33 cellular contexts compared by ENCODE assay signal in genomic region chr5:135435467-135436330, GRCh38. TPM values are rescaled to one million over a fixed set of nuclear protein-coding genes. Genes with fewer than 3 reads are reported as not detected.
DNase-seq lines count a peak whose midpoint lies in the region; ATAC-seq, FAIRE-seq and TF ChIP-seq lines count a peak whose summit lies in the region.
"Had no signal": no experiment of that assay in that cellular context is flagged by ENCODE, and none has a peak within 500 bp of the region (broad histone marks: within the 10 kb centered on the region; RNA-seq: fewer than 3 reads in every experiment).

No MANE protein-coding gene starts in this region.

- no peak overlapping the region for H2BK120ac ChIP-seq in neuronal stem cell (ENCODE audit: low read depth, low read length)

- H4K91ac ChIP-seq in neuronal stem cell (ENCODE audit: low read depth, low read length, poor library complexity) = no peak overlapping the region

- no peak for TF ChIP-seq CTCF in CD14-positive monocyte (IDR thresholded peaks at IDR 0.05)

- H3K4me1 ChIP-seq in neuronal stem cell (ENCODE audit: control insufficient read depth in 2 of 2, insufficient read depth in 1 of 2, low read depth in 1 of 2, low read length in 2 of 2) (peaks cover 0 to under 1% of the 10 kb centered on the region in 2 donors), small intestine (ENCODE audit: control insufficient read depth in 2 of 2, insufficient read depth in 1 of 2, low read depth in 1 of 2, low read length in 1 of 2) (no peaks in the 10 kb centered on the region)
- H3K4me1 ChIP-seq: foreskin keratinocyte had no signal

- no peaks in the 10 kb centered on the region for H3K79me1 ChIP-seq in neuronal stem cell (ENCODE audit: low read depth, low read length)

- no peak overlapping the region for H3K4ac ChIP-seq in neuronal stem cell (ENCODE audit: low read length)

- FAIRE-seq in small intestine (lab: Jason Lieb, UNC) = no peak
- FAIRE-seq: endometrium, GM19239, H54 had no signal

- H3K18ac ChIP-seq in neuronal stem cell (ENCODE audit: low read length) = no peak overlapping the region

- ATAC-seq in HG03460 (IDR thresholded peaks at IDR 0.05; ENCODE audit: unreplicated experiment) = no peak
- ATAC-seq: activated naive CD8-positive, alpha-beta T cell treated with anti-CD3 and anti-CD28 coated beads, Interleukin-2, amount 50 U/mL, for 24 hours; foreskin keratinocyte; heart left ventricle; lower lobe of right lung; naive thymus-derived CD4-positive, alpha-beta T cell; psoas muscle; stimulated activated effector memory CD8-positive, alpha-beta T cell treated with anti-CD3 and anti-CD28 coated beads, Interleukin-12 subunit alpha, Interleukin-12 subunit beta, amount 100 ng/mL, for 72 hours had no signal

- H3K36me3 ChIP-seq in neuronal stem cell (replicated peaks in 1 of 2; ENCODE audit: control insufficient read depth in 2 of 2, insufficient read depth in 2 of 2, low read length in 2 of 2) (no peaks in the 10 kb centered on the region), small intestine (ENCODE audit: control insufficient read depth in 2 of 2, insufficient read depth in 2 of 2, low read length in 2 of 2) (no peaks in the 10 kb centered on the region)
- H3K36me3 ChIP-seq: esophagus squamous epithelium, heart left ventricle, lower lobe of right lung, sigmoid colon, transverse colon had no signal

- H3K27ac ChIP-seq in neuronal stem cell (replicated peaks; ENCODE audit: low read length) (no peak overlapping the region), small intestine (ENCODE audit: low read depth in 1 of 2, low read length in 1 of 2) (no peak overlapping the region)
- H3K27ac ChIP-seq: esophagus squamous epithelium, foreskin keratinocyte, lower lobe of right lung, PC-9, sigmoid colon, transverse colon had no signal

- no peak overlapping the region for H3K4me2 ChIP-seq in neuronal stem cell (ENCODE audit: insufficient read depth, low read length, poor library complexity, severe bottlenecking)
- H3K4me2 ChIP-seq: PC-9 had no signal

- H3K27ac Mint-ChIP-seq in CD14-positive monocyte = peak overlapping the region in 6 of 7 donors; percentile 3 to 94 (median 44)
- H3K27ac Mint-ChIP-seq: activated naive CD8-positive, alpha-beta T cell treated with anti-CD3 and anti-CD28 coated beads, Interleukin-2, amount 50 U/mL, for 24 hours; naive thymus-derived CD4-positive, alpha-beta T cell; stimulated activated effector memory CD8-positive, alpha-beta T cell treated with anti-CD3 and anti-CD28 coated beads, Interleukin-12 subunit alpha, Interleukin-12 subunit beta, amount 100 ng/mL, for 72 hours had no signal

- no peaks in the 10 kb centered on the region for H3K9me3 ChIP-seq in neuronal stem cell (replicated peaks in 1 of 2; ENCODE audit: control insufficient read depth in 2 of 2, insufficient read depth in 1 of 2, low read depth in 1 of 2, low read length in 2 of 2)
- H3K9me3 ChIP-seq in small intestine (ENCODE audit: control insufficient read depth, low read depth) = no peaks in the 10 kb centered on the region
- H3K9me3 ChIP-seq: esophagus squamous epithelium, heart left ventricle, lower lobe of right lung, psoas muscle, sigmoid colon, transverse colon had no signal

- H2BK5ac ChIP-seq in neuronal stem cell (ENCODE audit: low read length) = no peak overlapping the region

- peaks cover 0 to 2% (median 0%) of the 10 kb centered on the region in 7 donors for H3K9me3 Mint-ChIP-seq in CD14-positive monocyte
- H3K9me3 Mint-ChIP-seq: activated naive CD8-positive, alpha-beta T cell treated with anti-CD3 and anti-CD28 coated beads, Interleukin-2, amount 50 U/mL, for 24 hours; stimulated activated effector memory CD8-positive, alpha-beta T cell treated with anti-CD3 and anti-CD28 coated beads, Interleukin-12 subunit alpha, Interleukin-12 subunit beta, amount 100 ng/mL, for 72 hours had no signal

- no CpG with 5 or more reads among the region's 9 CpGs for WGBS in neuronal stem cell (ENCODE audit: extremely low coverage in 2 of 2, insufficient read length in 2 of 2, insufficient replicate concordance in 1 of 2), 2 donors
- 60 to 86% (median 69%) methylated on average over 9 of the region's 9 CpGs for WGBS in small intestine, 3 donors

- DNase-seq in CD14-positive monocyte (ENCODE audit: low spot score) (no peak), GM03348 (ENCODE audit: low spot score) (peak; percentile 1), cerebellar cortex (ENCODE audit: low spot score) (peak; percentile 80), neuronal stem cell (ENCODE audit: low spot score) (no peak), small intestine (no peak)
- no peak for DNase-seq in activated T-cell treated with anti-CD3 and anti-CD28 coated beads, Interleukin-2, amount 50 U/mL, for 48 hours
- DNase-seq: activated CD4-positive, alpha-beta T cell treated with anti-CD3 and anti-CD28 coated beads for 1 hour; activated naive CD4-positive, alpha-beta T cell; activated naive CD8-positive, alpha-beta T cell treated with anti-CD3 and anti-CD28 coated beads, Interleukin-2, amount 50 U/mL, for 24 hours; Calu3; central memory CD4-positive, alpha-beta T cell; dermis blood vessel endothelial cell; DMS79 treated with DMSO at 0.1 percent for 48 hours; esophagus squamous epithelium; foreskin keratinocyte; heart left ventricle; Kasumi-1; lower lobe of right lung; naive thymus-derived CD4-positive, alpha-beta T cell; NCI-H1436 treated with DMSO at 0.1 percent for 48 hours; NCI-H2081 treated with DMSO at 0.1 percent for 48 hours; NCI-H345; PC-9; psoas muscle; sigmoid colon; stimulated activated CD4-positive, alpha-beta T cell treated with anti-CD3 and anti-CD28 coated beads, Interleukin-15, amount 100 ng/mL, for 24 hours; stimulated activated CD4-positive, alpha-beta T cell treated with anti-CD3 and anti-CD28 coated beads, Interleukin-4, amount 100 ng/mL, for 4 hours; transverse colon had no signal

- peak overlapping the region; percentile 66 for H2AK5ac ChIP-seq in neuronal stem cell (ENCODE audit: low read depth, low read length)

- no peak overlapping the region for H2AFZ ChIP-seq in neuronal stem cell (ENCODE audit: low read length)
- H2AFZ ChIP-seq: PC-9 had no signal

- no peak overlapping the region for H3K9ac ChIP-seq in neuronal stem cell (ENCODE audit: low read depth, low read length, poor library complexity)

- H3K4me3 Mint-ChIP-seq in CD14-positive monocyte = no peak overlapping the region
- H3K4me3 Mint-ChIP-seq: activated naive CD8-positive, alpha-beta T cell treated with anti-CD3 and anti-CD28 coated beads, Interleukin-2, amount 50 U/mL, for 24 hours; naive thymus-derived CD4-positive, alpha-beta T cell; stimulated activated effector memory CD8-positive, alpha-beta T cell treated with anti-CD3 and anti-CD28 coated beads, Interleukin-12 subunit alpha, Interleukin-12 subunit beta, amount 100 ng/mL, for 72 hours had no signal

- H3K27me3 ChIP-seq in neuronal stem cell (ENCODE audit: control insufficient read depth in 3 of 3, insufficient read depth in 3 of 3, low read depth in 1 of 3, low read length in 3 of 3) (peaks cover 0 to 2% (median 0%) of the 10 kb centered on the region in 3 experiments), small intestine (ENCODE audit: control insufficient read depth in 2 of 2, insufficient read depth in 2 of 2, low read length in 2 of 2) (no peaks in the 10 kb centered on the region)
- H3K27me3 ChIP-seq: heart left ventricle, sigmoid colon had no signal

- H3K14ac ChIP-seq in neuronal stem cell (ENCODE audit: low read length) = no peak overlapping the region

- H4K8ac ChIP-seq in neuronal stem cell (ENCODE audit: low read depth, low read length) = no peak overlapping the region

- H3K23ac ChIP-seq in neuronal stem cell (ENCODE audit: low read depth, low read length, poor library complexity) = no peak overlapping the region

- H3K4me1 Mint-ChIP-seq in CD14-positive monocyte = peaks cover 86% of the 10 kb centered on the region
- H3K4me1 Mint-ChIP-seq: activated naive CD8-positive, alpha-beta T cell treated with anti-CD3 and anti-CD28 coated beads, Interleukin-2, amount 50 U/mL, for 24 hours; stimulated activated effector memory CD8-positive, alpha-beta T cell treated with anti-CD3 and anti-CD28 coated beads, Interleukin-12 subunit alpha, Interleukin-12 subunit beta, amount 100 ng/mL, for 72 hours had no signal

- H3K4me3 ChIP-seq in neuronal stem cell (ENCODE audit: low read length in 2 of 2) = no peak overlapping the region
- no peak overlapping the region for H3K4me3 ChIP-seq in small intestine (ENCODE audit: low read depth in 1 of 2, low read length in 2 of 2)
- H3K4me3 ChIP-seq: esophagus squamous epithelium, heart left ventricle, lower lobe of right lung, PC-9, psoas muscle, sigmoid colon, transverse colon had no signal

- intact Hi-C loops in CD14-positive monocyte (cut with micrococcal nuclease) = loop anchor here in 1 of 2 donors (5.0 kb wide), 1 partner anchor 38 kb away; the partner anchor contains the start of gene MACROH2A1

- H2BK12ac ChIP-seq in neuronal stem cell (ENCODE audit: low read length) = no peak overlapping the region

- H2BK15ac ChIP-seq in neuronal stem cell (ENCODE audit: low read length) = peak overlapping the region; percentile 53

- H3K36me3 Mint-ChIP-seq in CD14-positive monocyte = no peaks in the 10 kb centered on the region
- H3K36me3 Mint-ChIP-seq: naive thymus-derived CD4-positive, alpha-beta T cell; stimulated activated effector memory CD8-positive, alpha-beta T cell treated with anti-CD3 and anti-CD28 coated beads, Interleukin-12 subunit alpha, Interleukin-12 subunit beta, amount 100 ng/mL, for 72 hours had no signal

- no peaks in the 10 kb centered on the region for H3K27me3 Mint-ChIP-seq in CD14-positive monocyte (ENCODE audit: low read depth in 3 of 3)

RNA-seq across cellular contexts. Expression of gene DCANP1, which starts 11.4 kb away (rescaled TPM):
- polyA plus RNA-seq in CD14-positive monocyte (under 1 TPM; 0.14 to 0.15 TPM), small intestine (under 1 TPM in 1 of 3 donors, not detected in 2; 0.01 TPM)
- not detected for polyA plus RNA-seq in neuronal stem cell (2013, experiment 1 of 2)
- polyA plus RNA-seq in neuronal stem cell (2013, experiment 2 of 2) = not detected
- polyA plus RNA-seq: foreskin keratinocyte; heart left ventricle; naive thymus-derived CD4-positive, alpha-beta T cell had no signal

RNA-seq across cellular contexts. Expression of gene TIFAB, which starts 16.5 kb away (rescaled TPM):
- under 1 TPM; 0.29 to 0.50 TPM for polyA plus RNA-seq in CD14-positive monocyte
- not detected for polyA plus RNA-seq in neuronal stem cell (2013, experiment 1 of 2)
- polyA plus RNA-seq in neuronal stem cell (2013, experiment 2 of 2) = not detected
- polyA plus RNA-seq in small intestine = under 1 TPM in 2 of 3 donors, not detected in 1; 0.07 to 0.27 TPM
- polyA plus RNA-seq: foreskin keratinocyte; naive thymus-derived CD4-positive, alpha-beta T cell had no signal

RNA-seq across cellular contexts. Expression of gene MACROH2A1, which starts 36.7 kb away (rescaled TPM):
- 100 to 1,000 TPM; 352 to 443 TPM for polyA plus RNA-seq in CD14-positive monocyte
- 191 TPM for polyA plus RNA-seq in neuronal stem cell (2013, experiment 1 of 2)
- 193 TPM for polyA plus RNA-seq in neuronal stem cell (2013, experiment 2 of 2)
- polyA plus RNA-seq in small intestine = 100 to 1,000 TPM; 154 to 223 (median 198) TPM

Comparison
In these comparisons a context has a peak if more than half of its experiments do, and no peak if none do; other contexts are left out.
1. DNase-seq: peak in GM03348 (single experiment) and cerebellar cortex (single experiment); none in CD14-positive monocyte (single experiment), neuronal stem cell (single experiment), small intestine (single experiment) and activated T-cell treated with anti-CD3 and anti-CD28 coated beads, Interleukin-2, amount 50 U/mL, for 48 hours (0 of 2).